24 cellular contexts compared by ENCODE assay signal in genomic region chr2:236967499-236967783, GRCh38.
DNase-seq lines count a peak whose midpoint lies in the region; ATAC-seq and TF ChIP-seq lines count a peak whose summit lies in the region.
"Had no signal": no experiment of that assay in that cellular context is flagged by ENCODE, and none has a peak within 500 bp of the region (broad histone marks: within the 10 kb centered on the region; RNA-seq: fewer than 3 reads in every experiment).

No MANE protein-coding gene starts in this region.

- H3K4me1 Mint-ChIP-seq in activated naive CD8-positive, alpha-beta T cell treated with anti-CD3 and anti-CD28 coated beads, Interleukin-2, amount 10 ng/mL, durations not matched to agents 7 days and 5 days, result peaks cover 28% of the 10 kb centered on the region
- H3K4me1 Mint-ChIP-seq in activated naive CD8-positive, alpha-beta T cell treated with anti-CD3 and anti-CD28 coated beads, Interleukin-2, amount 50 U/mL, for 24 hours, result peaks cover 41% of the 10 kb centered on the region
- peaks cover 20% of the 10 kb centered on the region for H3K4me1 Mint-ChIP-seq in endodermal cell
- H3K4me1 Mint-ChIP-seq: B cell had no signal

- H3K27me3 ChIP-seq in endodermal cell (ENCODE audit: control insufficient read depth, insufficient read depth, low read length, poor library complexity, severe bottlenecking) (no peaks in the 10 kb centered on the region), spleen (replicated peaks in 1 of 7) (no peaks in the 10 kb centered on the region)

- WGBS in endodermal cell (ENCODE audit: insufficient coverage in 1 of 2, insufficient read length in 1 of 2), 2 experiments, result 96 to 98% methylated on average over 4 of the region's 4 CpGs
- WGBS in spleen, 5 donors, result 80 to 95% (median 81%) methylated on average over 4 of the region's 4 CpGs

- no peak overlapping the region for H3K4me3 ChIP-seq in endodermal cell (ENCODE audit: low read length)
- H3K4me3 ChIP-seq in spleen, result no peak overlapping the region
- H3K4me3 ChIP-seq: heart right ventricle had no signal

- H3K9me3 ChIP-seq in endodermal cell (ENCODE audit: control insufficient read depth, low read length) (no peaks in the 10 kb centered on the region), spleen (no peaks in the 10 kb centered on the region)
- H3K9me3 ChIP-seq: heart right ventricle had no signal

- no peaks in the 10 kb centered on the region for H3K9me3 Mint-ChIP-seq in activated naive CD8-positive, alpha-beta T cell treated with anti-CD3 and anti-CD28 coated beads, Interleukin-2, amount 10 ng/mL, durations not matched to agents 7 days and 5 days
- H3K9me3 Mint-ChIP-seq in activated naive CD8-positive, alpha-beta T cell treated with anti-CD3 and anti-CD28 coated beads, Interleukin-2, amount 50 U/mL, for 24 hours, result no peaks in the 10 kb centered on the region
- H3K9me3 Mint-ChIP-seq in endodermal cell, result no peaks in the 10 kb centered on the region
- H3K9me3 Mint-ChIP-seq: memory B cell, type B pancreatic cell had no signal

- peaks cover 9% of the 10 kb centered on the region for H3K4me1 ChIP-seq in endodermal cell (ENCODE audit: control insufficient read depth, insufficient read depth, low read length)
- H3K4me1 ChIP-seq in spleen, result peaks cover 0 to 58% (median 34%) of the 10 kb centered on the region in 6 donors

- TF ChIP-seq CTCF in endodermal cell (conservative IDR thresholded peaks at IDR 0.05), result no peak
- no peak for TF ChIP-seq CTCF in spleen (IDR thresholded peaks at IDR 0.05 in 8 of 11, conservative IDR thresholded peaks at IDR 0.05 in 3 of 11)

- H3K9ac ChIP-seq in endodermal cell (ENCODE audit: extremely low read depth, low read length, poor library complexity, severe bottlenecking), result no peak overlapping the region
- H3K9ac ChIP-seq: KMS-11 had no signal

- TF ChIP-seq POLR2A in spleen (IDR thresholded peaks at IDR 0.05), result no peak

- intact Hi-C loops in spleen (cut with DNase I; ENCODE audit: low total_unique reads), result no loop called here

- H3K27ac Mint-ChIP-seq in activated naive CD8-positive, alpha-beta T cell treated with anti-CD3 and anti-CD28 coated beads, Interleukin-2, amount 10 ng/mL, durations not matched to agents 7 days and 5 days, result peak overlapping the region; percentile 79
- no peak overlapping the region for H3K27ac Mint-ChIP-seq in activated naive CD8-positive, alpha-beta T cell treated with anti-CD3 and anti-CD28 coated beads, Interleukin-2, amount 50 U/mL, for 24 hours
- no peak overlapping the region for H3K27ac Mint-ChIP-seq in endodermal cell
- H3K27ac Mint-ChIP-seq: B cell, memory B cell, type B pancreatic cell had no signal

- no peak for ATAC-seq in activated naive CD8-positive, alpha-beta T cell treated with anti-CD3 and anti-CD28 coated beads, Interleukin-2, amount 10 ng/mL, durations not matched to agents 7 days and 5 days (ENCODE audit: low read depth)
- no peak for ATAC-seq in activated naive CD8-positive, alpha-beta T cell treated with anti-CD3 and anti-CD28 coated beads, Interleukin-2, amount 50 U/mL, for 24 hours
- no peak for ATAC-seq in HG03354 (IDR thresholded peaks at IDR 0.05; ENCODE audit: poor library complexity, severe bottlenecking, unreplicated experiment)
- ATAC-seq: activated CD4-positive, CD25-positive, alpha-beta regulatory T cell treated with anti-CD3 and anti-CD28 coated beads, Interleukin-2, amount 50 U/mL, for 24 hours had no signal

- no peak for DNase-seq in activated naive CD8-positive, alpha-beta T cell treated with anti-CD3 and anti-CD28 coated beads, Interleukin-2, amount 10 ng/mL, durations not matched to agents 7 days and 5 days
- DNase-seq in activated naive CD8-positive, alpha-beta T cell treated with anti-CD3 and anti-CD28 coated beads, Interleukin-2, amount 50 U/mL, for 24 hours, result no peak
- DNase-seq in M059J (ENCODE audit: low read depth), result peak; percentile 7
- peak; percentile 19 for DNase-seq in endodermal cell
- no peak for DNase-seq in spleen
- no peak for DNase-seq in D341Med (ENCODE audit: low spot score)
- no peak for DNase-seq in NCI-H524 treated with DMSO at 0.1 percent for 48 hours (lab: John Stamatoyannopoulos, UW)
- DNase-seq: activated CD4-positive, alpha-beta T cell treated with anti-CD3 and anti-CD28 coated beads, Interleukin-2, amount 50 U/mL, for 48 hours; activated effector memory CD4-positive, alpha-beta T cell treated with anti-CD3 and anti-CD28 coated beads, Interleukin-2, amount 50 U/mL, for 16 hours; amniotic stem cell; erythroblast; HCEC 1CT; heart right ventricle; NCI-H146; NCI-H446 treated with DMSO at 0.1 percent for 48 hours; stimulated activated CD4-positive, alpha-beta T cell treated with anti-CD3 and anti-CD28 coated beads, Interleukin-1b, Interleukin-23, amount 100 ng/mL, for 48 hours; stimulated activated CD8-positive, alpha-beta memory T cell treated with anti-CD3 and anti-CD28 coated beads, Interleukin-4, amount 100 ng/mL, for 48 hours had no signal

- H3K36me3 ChIP-seq in endodermal cell (ENCODE audit: control insufficient read depth, insufficient read depth, low read length) (no peaks in the 10 kb centered on the region), spleen (no peaks in the 10 kb centered on the region)
- H3K36me3 ChIP-seq: heart right ventricle had no signal

- H3K27ac ChIP-seq in endodermal cell (ENCODE audit: low read depth, low read length), result no peak overlapping the region
- H3K27ac ChIP-seq in spleen, result peak overlapping the region; percentile 45 to 92 (median 74)
- H3K27ac ChIP-seq: KMS-11, RWPE1 had no signal

- peaks cover 1% of the 10 kb centered on the region for H3K36me3 Mint-ChIP-seq in activated naive CD8-positive, alpha-beta T cell treated with anti-CD3 and anti-CD28 coated beads, Interleukin-2, amount 10 ng/mL, durations not matched to agents 7 days and 5 days
- H3K36me3 Mint-ChIP-seq in activated naive CD8-positive, alpha-beta T cell treated with anti-CD3 and anti-CD28 coated beads, Interleukin-2, amount 50 U/mL, for 24 hours (ENCODE audit: low read depth), result no peaks in the 10 kb centered on the region
- H3K36me3 Mint-ChIP-seq in endodermal cell (ENCODE audit: low read depth), result no peaks in the 10 kb centered on the region
- H3K36me3 Mint-ChIP-seq: memory B cell had no signal

- H3K4me3 Mint-ChIP-seq in activated naive CD8-positive, alpha-beta T cell treated with anti-CD3 and anti-CD28 coated beads, Interleukin-2, amount 10 ng/mL, durations not matched to agents 7 days and 5 days, result no peak overlapping the region
- H3K4me3 Mint-ChIP-seq in activated naive CD8-positive, alpha-beta T cell treated with anti-CD3 and anti-CD28 coated beads, Interleukin-2, amount 50 U/mL, for 24 hours, result no peak overlapping the region
- no peak overlapping the region for H3K4me3 Mint-ChIP-seq in endodermal cell
- H3K4me3 Mint-ChIP-seq: B cell, memory B cell, type B pancreatic cell had no signal

- POLR2A ChIA-PET in activated naive CD8-positive, alpha-beta T cell treated with anti-CD3 and anti-CD28 coated beads, Interleukin-2, amount 10 ng/mL, durations not matched to agents 7 days and 5 days (lab: Charles Lee), result no interaction called here

- H3K27me3 Mint-ChIP-seq in activated naive CD8-positive, alpha-beta T cell treated with anti-CD3 and anti-CD28 coated beads, Interleukin-2, amount 10 ng/mL, durations not matched to agents 7 days and 5 days, result no peaks in the 10 kb centered on the region
- H3K27me3 Mint-ChIP-seq in activated naive CD8-positive, alpha-beta T cell treated with anti-CD3 and anti-CD28 coated beads, Interleukin-2, amount 50 U/mL, for 24 hours, result no peaks in the 10 kb centered on the region
- peaks cover 11% of the 10 kb centered on the region for H3K27me3 Mint-ChIP-seq in endodermal cell (ENCODE audit: insufficient read depth)

Comparison
In these comparisons a context has a peak if more than half of its experiments do, and no peak if none do; other contexts are left out.
1. DNase-seq: peak in M059J (single experiment) and endodermal cell (single experiment); none in activated naive CD8-positive, alpha-beta T cell treated with anti-CD3 and anti-CD28 coated beads, Interleukin-2, amount 10 ng/mL, durations not matched to agents 7 days and 5 days (single experiment), activated naive CD8-positive, alpha-beta T cell treated with anti-CD3 and anti-CD28 coated beads, Interleukin-2, amount 50 U/mL, for 24 hours (single experiment), spleen (single experiment), D341Med (single experiment) and NCI-H524 treated with DMSO at 0.1 percent for 48 hours (single experiment).